ENCODE assay signal across 17 cellular contexts in genomic region chr2:183903026-183903425, GRCh38.
A peak's percentile ranks its signal among the peaks of the same experiment; 100 is the strongest.
DNase-seq lines count a peak whose midpoint lies in the region; ATAC-seq, FAIRE-seq and TF ChIP-seq lines count a peak whose summit lies in the region.
"Had no signal": no experiment of that assay in that cellular context is flagged by ENCODE, and none has a peak within 500 bp of the region (broad histone marks: within the 10 kb centered on the region; RNA-seq: fewer than 3 reads in every experiment).

No MANE protein-coding gene starts in this region.

- H2AFZ ChIP-seq in SK-N-SH (ENCODE audit: low read depth) (no peak overlapping the region), H1 (ENCODE audit: low read length) (peak overlapping the region; percentile 0; the same call in 1 of the 2 replicates)
- H2AFZ ChIP-seq: GM23248 had no signal

- no peaks in the 10 kb centered on the region for H3K9me2 ChIP-seq in SK-N-SH

- TF ChIP-seq CTCF in SK-N-SH (IDR thresholded peaks at IDR 0.05) (no peak), H1 (IDR thresholded peaks at IDR 0.05; ENCODE audit: control extremely low read depth in 1 of 3, insufficient read depth in 1 of 3, low read depth in 1 of 3, low read length in 3 of 3) (no peak), GM20000 (IDR thresholded peaks at IDR 0.05; ENCODE audit: extremely low read depth, missing control alignments) (no peak)

- no peaks in the 10 kb centered on the region for H3K23me2 ChIP-seq in H1 (ENCODE audit: low read depth, low read length)

- CTCF ChIA-PET in SK-N-SH (lab: Yijun Ruan, JAX): interaction anchor here (1.0 kb wide), 1 partner anchor 654 kb away, joined by 3 read pairs; no protein-coding TSS in a partner anchor
- CTCF ChIA-PET in H1 (lab: Charles Lee; ENCODE audit: partially characterized antibody): no interaction called here

- H2BK5ac ChIP-seq in H1 (ENCODE audit: low read depth, low read length): no peak overlapping the region

- no peaks in the 10 kb centered on the region for H3K36me3 ChIP-seq in SK-N-SH (replicated peaks in 1 of 2; ENCODE audit: control insufficient read depth in 1 of 2, insufficient read depth in 2 of 2, low read length in 1 of 2)
- H3K36me3 ChIP-seq in H1 (ENCODE audit: control insufficient read depth in 2 of 4, insufficient read depth in 4 of 4, low read length in 3 of 4): no peaks in the 10 kb centered on the region

- no peak for DNase-seq in SK-N-SH
- DNase-seq in H1 (ENCODE audit: low read depth in 1 of 2, low spot score in 2 of 2): no peak
- DNase-seq in iPS-NIHi7 (ENCODE audit: extremely low spot score): peak; percentile 11
- DNase-seq in GM20000 (ENCODE audit: low spot score): no peak
- no peak for DNase-seq in GM19239 (ENCODE audit: insufficient read length, low spot score)
- no peak for DNase-seq in NCI-H2171 (lab: John Stamatoyannopoulos, UW)
- DNase-seq: Caco-2; CD8-positive, alpha-beta T cell; DND-41; GF-D8; GM23248; H9 had no signal

- H4K8ac ChIP-seq in H1 (ENCODE audit: extremely low read depth, insufficient read depth, low read length): no peak overlapping the region

- H3K56ac ChIP-seq in H1 (replicated peaks; ENCODE audit: insufficient read length, low read depth, low read length): no peak overlapping the region

- no peaks in the 10 kb centered on the region for H4K20me1 ChIP-seq in SK-N-SH (ENCODE audit: insufficient read depth)
- no peaks in the 10 kb centered on the region for H4K20me1 ChIP-seq in H1 (replicated peaks in 1 of 2; ENCODE audit: control insufficient read depth in 1 of 2, insufficient read depth in 2 of 2, low read length in 2 of 2)

- H4K5ac ChIP-seq in H1 (ENCODE audit: insufficient read length, low read depth, low read length): no peak overlapping the region

- TF ChIP-seq EP300 in SK-N-SH (IDR thresholded peaks at IDR 0.05; ENCODE audit: borderline replicate concordance in 1 of 2, low read depth in 1 of 2, low read length in 1 of 2): no peak
- TF ChIP-seq EP300 in H1 (IDR thresholded peaks at IDR 0.05; ENCODE audit: borderline replicate concordance in 1 of 2, low read depth in 2 of 2, low read length in 2 of 2): no peak

- no peaks in the 10 kb centered on the region for H3K79me2 ChIP-seq in SK-N-SH (ENCODE audit: insufficient read depth)
- H3K79me2 ChIP-seq in H1 (ENCODE audit: control insufficient read depth in 1 of 2, insufficient read depth in 2 of 2, low read length in 2 of 2): no peaks in the 10 kb centered on the region

- H2AK5ac ChIP-seq in H1 (ENCODE audit: low read depth, low read length): no peak overlapping the region

- H3F3A ChIP-seq in SK-N-SH (replicated peaks; ENCODE audit: insufficient read depth): no peaks in the 10 kb centered on the region

- H3K9ac ChIP-seq in SK-N-SH (no peak overlapping the region), H1 (replicated peaks in 1 of 4; ENCODE audit: extremely low read depth in 1 of 4, low read depth in 3 of 4, low read length in 3 of 4) (no peak overlapping the region)
- H3K9ac ChIP-seq: GM23248 had no signal

- no peak overlapping the region for H3K18ac ChIP-seq in H1 (ENCODE audit: extremely low read depth, low read length)

- ATAC-seq in SK-N-SH treated with all-trans-retinoic acid at 6 μM for 48 hours (peak; percentile 89), GM21576 (IDR thresholded peaks at IDR 0.05; ENCODE audit: unreplicated experiment) (no peak)
- ATAC-seq: CD8-positive, alpha-beta T cell; HepG2 had no signal

- no peak overlapping the region for H3K4ac ChIP-seq in H1 (replicated peaks; ENCODE audit: insufficient read length, low read depth, low read length)

- H3K4me3 ChIP-seq in SK-N-SH (ENCODE audit: low read depth in 2 of 2, low read length in 1 of 2): no peak overlapping the region
- no peak overlapping the region for H3K4me3 ChIP-seq in H1 (ENCODE audit: extremely low read depth in 1 of 4, insufficient read depth in 2 of 4, low read depth in 3 of 4, low read length in 4 of 4)
- H3K4me3 ChIP-seq: GM23248 had no signal

- no peak overlapping the region for H3K23ac ChIP-seq in H1 (ENCODE audit: insufficient read length)

- H3K4me1 ChIP-seq in SK-N-SH (ENCODE audit: control insufficient read depth in 1 of 2, insufficient read depth in 2 of 2, low read depth in 1 of 2, low read length in 1 of 2) (no peaks in the 10 kb centered on the region; a peak in 1 of 4 replicates), H1 (replicated peaks in 1 of 4; ENCODE audit: control insufficient read depth in 3 of 4, insufficient read depth in 4 of 4, low read length in 3 of 4) (no peaks in the 10 kb centered on the region)
- H3K4me1 ChIP-seq: Caco-2 had no signal

- no peaks in the 10 kb centered on the region for H3K9me3 ChIP-seq in SK-N-SH
- H3K9me3 ChIP-seq in H1 (ENCODE audit: insufficient read depth in 2 of 2, low read depth in 1 of 2, low read length in 1 of 2): no peaks in the 10 kb centered on the region
- H3K9me3 ChIP-seq: Caco-2 had no signal

- WGBS in SK-N-SH (ENCODE audit: low lambda C conversion rate): 87% methylated on average over 2 of the region's 2 CpGs
- WGBS in H1 (ENCODE audit: extremely low coverage in 1 of 2, insufficient coverage in 1 of 2, insufficient read length in 1 of 2, insufficient replicate concordance in 2 of 2, low coverage in 1 of 2, low lambda C conversion rate in 2 of 2, missing lambda C conversion rate in 1 of 2), 2 experiments: 97% methylated on average over 2 of the region's 2 CpGs; no CpG with 5 or more reads in 1 of the 2 experiments

- no peak overlapping the region for H2BK12ac ChIP-seq in H1 (ENCODE audit: low read depth, low read length)

- TF ChIP-seq RAD21 in SK-N-SH (IDR thresholded peaks at IDR 0.05; ENCODE audit: low read length): no peak
- TF ChIP-seq RAD21 in H1 (IDR thresholded peaks at IDR 0.05 in 1 of 2, conservative IDR thresholded peaks at IDR 0.05 in 1 of 2; ENCODE audit: low read depth in 2 of 2, low read length in 2 of 2): no peak

- H3K14ac ChIP-seq in H1 (ENCODE audit: insufficient read length): no peak overlapping the region

- no peak overlapping the region for H3K27ac ChIP-seq in SK-N-SH (ENCODE audit: low read depth in 2 of 2, low read length in 1 of 2)
- no peak overlapping the region for H3K27ac ChIP-seq in H1 (ENCODE audit: low read depth, low read length)
- H3K27ac ChIP-seq: 22Rv1, GM23248 had no signal

- H4K91ac ChIP-seq in H1 (replicated peaks; ENCODE audit: insufficient read length, low read length): no peak overlapping the region

- no peak overlapping the region for H2BK20ac ChIP-seq in H1 (ENCODE audit: low read length)

- FAIRE-seq in H1 (lab: Jason Lieb, UNC) (no peak), GM19239 (lab: Jason Lieb, UNC) (no peak)
- FAIRE-seq: HepG2, HTR-8/SVneo had no signal

- H3K4me2 ChIP-seq in SK-N-SH (no peak overlapping the region), H1 (ENCODE audit: insufficient read depth in 1 of 2, low read depth in 2 of 2, low read length in 2 of 2) (no peak overlapping the region)

- H3K27me3 ChIP-seq in SK-N-SH (ENCODE audit: insufficient read depth) (no peaks in the 10 kb centered on the region; the same call in 1 of the 2 replicates), H1 (replicated peaks in 1 of 4; ENCODE audit: control insufficient read depth in 3 of 4, extremely low read depth in 1 of 4, insufficient read depth in 3 of 4, low read length in 3 of 4) (no peaks in the 10 kb centered on the region)

- H2BK15ac ChIP-seq in H1 (ENCODE audit: low read length): no peak overlapping the region

- no peaks in the 10 kb centered on the region for H3K79me1 ChIP-seq in H1 (ENCODE audit: low read depth, low read length)

- no peak overlapping the region for H2BK120ac ChIP-seq in H1 (replicated peaks; ENCODE audit: low read depth, low read length)

- POLR2A ChIA-PET in SK-N-SH (lab: Yijun Ruan, JAX) (no interaction called here), H1 (lab: Charles Lee; ENCODE audit: partially characterized antibody) (no interaction called here)

- no peak for TF ChIP-seq POLR2A in H1 (IDR thresholded peaks at IDR 0.05; ENCODE audit: control extremely low read depth in 1 of 2, low read depth in 2 of 2, low read length in 2 of 2)

TF ChIP-seq in SK-N-SH treated with all-trans-retinoic acid at 6 μM for 48 hours, 23 proteins besides CTCF, POLR2A, EP300 and RAD21:
- no peak for TF ChIP-seq CSDC2 (CRISPR knock-in tag; IDR thresholded peaks at IDR 0.05)

TF ChIP-seq in SK-N-SH, 30 proteins besides CTCF, POLR2A, EP300 and RAD21 (continues in another document):
- TF ChIP-seq TCF12 (IDR thresholded peaks at IDR 0.05) (no peak), ELF1 (IDR thresholded peaks at IDR 0.05) (no peak), SMC3 (IDR thresholded peaks at IDR 0.05; ENCODE audit: low read depth, low read length) (no peak)

TF ChIP-seq in H1, 55 proteins besides CTCF, POLR2A, EP300 and RAD21 (continues in another document):
- TF ChIP-seq KDM4A (IDR thresholded peaks at IDR 0.05; ENCODE audit: low read depth, low read length, severe bottlenecking) (no peak), MAX (IDR thresholded peaks at IDR 0.05) (no peak), RBBP5 (IDR thresholded peaks at IDR 0.05; ENCODE audit: borderline replicate concordance, low read depth, low read length) (no peak), CTBP2 (IDR thresholded peaks at IDR 0.05; ENCODE audit: borderline replicate concordance, insufficient read depth, insufficient read length, low read length) (no peak), RNF2 (IDR thresholded peaks at IDR 0.05; ENCODE audit: borderline replicate concordance, low read depth, low read length, missing control alignments, poor library complexity, severe bottlenecking) (no peak), SIN3A (conservative IDR thresholded peaks at IDR 0.05 in 1 of 2, IDR thresholded peaks at IDR 0.05 in 1 of 2; ENCODE audit: low read depth in 1 of 2, low read length in 2 of 2) (no peak), BACH1 (IDR thresholded peaks at IDR 0.05; ENCODE audit: low read length) (no peak), SAP30 (IDR thresholded peaks at IDR 0.05; ENCODE audit: insufficient read depth, insufficient replicate concordance, low read length) (no peak), TAF1 (IDR thresholded peaks at IDR 0.05; ENCODE audit: low read depth, low read length) (no peak), POLR2AphosphoS5 (IDR thresholded peaks at IDR 0.05; ENCODE audit: low read depth, low read length) (no peak), BCL11A (IDR thresholded peaks at IDR 0.05; ENCODE audit: low read depth in 2 of 2, low read length in 2 of 2) (no peak), CHD2 (IDR thresholded peaks at IDR 0.05; ENCODE audit: low read length) (no peak), SRF (IDR thresholded peaks at IDR 0.05; ENCODE audit: low read depth, low read length) (no peak), CREB1 (IDR thresholded peaks at IDR 0.05) (no peak)
- TF ChIP-seq, protein P1, sequence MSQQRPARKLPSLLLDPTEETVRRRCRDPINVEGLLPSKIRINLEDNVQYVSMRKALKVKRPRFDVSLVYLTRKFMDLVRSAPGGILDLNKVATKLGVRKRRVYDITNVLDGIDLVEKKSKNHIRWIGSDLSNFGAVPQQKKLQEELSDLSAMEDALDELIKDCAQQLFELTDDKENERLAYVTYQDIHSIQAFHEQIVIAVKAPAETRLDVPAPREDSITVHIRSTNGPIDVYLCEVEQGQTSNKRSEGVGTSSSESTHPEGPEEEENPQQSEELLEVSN (IDR thresholded peaks at IDR 0.05): no peak
